19 cellular contexts compared by ENCODE assay signal in genomic region chrX:130196453-130196852, GRCh38. TPM values are rescaled to one million over a fixed set of nuclear protein-coding genes. Genes with fewer than 3 reads are reported as not detected.
"Had no signal": no experiment of that assay in that cellular context is flagged by ENCODE, and none has a peak within 500 bp of the region (broad histone marks: within the 10 kb centered on the region; RNA-seq: fewer than 3 reads in every experiment).

No MANE protein-coding gene starts in this region.

- H3K4me3 ChIP-seq: coronary artery, left ventricle myocardium inferior, ovary, prostate gland, upper lobe of left lung had no signal

- DNase-seq: activated CD8-positive, alpha-beta memory T cell treated with anti-CD3 and anti-CD28 coated beads for 24 hours; activated CD8-positive, alpha-beta memory T cell treated with anti-CD3 and anti-CD28 coated beads, Interleukin-2, amount 50 U/mL, for 4 hours; activated naive CD4-positive, alpha-beta T cell treated with Interleukin-2 at 50 U/mL for 16 hours; activated naive CD8-positive, alpha-beta T cell treated with anti-CD3 and anti-CD28 coated beads, Interleukin-2, amount 10 ng/mL, durations not matched to agents 7 days and 5 days; activated T-cell treated with anti-CD3 and anti-CD28 coated beads, Interleukin-2, amount 50 U/mL, for 24 hours; amygdala; cerebellar nuclear complex; foreskin fibroblast; kidney glomerular epithelial cell; left ventricle myocardium inferior; mammary epithelial cell; midbrain; ovary; stimulated activated CD4-positive, alpha-beta T cell treated with anti-CD3 and anti-CD28 coated beads, Interleukin-4, amount 100 ng/mL, for 24 hours; stimulated activated naive CD8-positive, alpha-beta T cell treated with anti-CD3 and anti-CD28 coated beads, Interleukin-15, Interleukin-2, amounts not matched to agents 100 U/mL and 50 U/mL, for 24 hours; T1000; upper lobe of left lung had no signal

RNA-seq across cellular contexts. Expression of gene RAB33A, which starts 24.7 kb away (rescaled TPM):
- total RNA-seq: mammary epithelial cell had no signal
